In genomic region chr7:19116121-19117080, GRCh38 we compare ENCODE assay signal across 7 cellular contexts. TPM values are rescaled to one million over a fixed set of nuclear protein-coding genes. Genes with fewer than 3 reads are reported as not detected.
DNase-seq lines count a peak whose midpoint lies in the region; ATAC-seq and FAIRE-seq lines count a peak whose summit lies in the region.

No MANE protein-coding gene starts in this region.

- no peaks in the 10 kb centered on the region for H3K9me3 Mint-ChIP-seq in activated T-cell treated with anti-CD3 and anti-CD28 coated beads, Interleukin-2, amount 50 U/mL, for 72 hours

- H3K4me3 ChIP-seq in small intestine (ENCODE audit: low read depth in 1 of 2, low read length in 2 of 2) = peak overlapping the region; percentile 10 to 53

- H3K27me3 Mint-ChIP-seq in activated T-cell treated with anti-CD3 and anti-CD28 coated beads, Interleukin-2, amount 50 U/mL, for 72 hours (ENCODE audit: low read depth) = peaks cover 66% of the 10 kb centered on the region

- peaks cover 4 to 44% of the 10 kb centered on the region in 2 donors for H3K27me3 ChIP-seq in small intestine (ENCODE audit: control insufficient read depth in 2 of 2, insufficient read depth in 2 of 2, low read length in 2 of 2)

- no peak overlapping the region for H3K27ac Mint-ChIP-seq in activated T-cell treated with anti-CD3 and anti-CD28 coated beads, Interleukin-2, amount 50 U/mL, for 72 hours

- peaks cover 6% of the 10 kb centered on the region for H3K4me1 Mint-ChIP-seq in activated T-cell treated with anti-CD3 and anti-CD28 coated beads, Interleukin-2, amount 50 U/mL, for 72 hours (ENCODE audit: low read depth)

- DNase-seq in HuH-7.5 (ENCODE audit: low spot score) (peak; percentile 41), hepatic stellate cell (ENCODE audit: low spot score) (peak; percentile 54), small intestine (no peak), dedifferentiated amniotic fluid mesenchymal stem cell (ENCODE audit: extremely low spot score) (no peak)
- DNase-seq in activated T-cell treated with anti-CD3 and anti-CD28 coated beads, Interleukin-2, amount 50 U/mL, for 72 hours = no peak
- no peak for DNase-seq in stimulated activated CD4-positive, alpha-beta T cell treated with anti-CD3 and anti-CD28 coated beads, Interleukin-4, amount 100 ng/mL, for 4 hours

- no peaks in the 10 kb centered on the region for H3K36me3 ChIP-seq in small intestine (ENCODE audit: control insufficient read depth in 2 of 2, insufficient read depth in 2 of 2, low read length in 2 of 2)

- no peaks in the 10 kb centered on the region for H3K9me3 ChIP-seq in small intestine (ENCODE audit: control insufficient read depth, low read depth)

- peak overlapping the region; percentile 74 to 76 for H3K4me3 Mint-ChIP-seq in activated T-cell treated with anti-CD3 and anti-CD28 coated beads, Interleukin-2, amount 50 U/mL, for 72 hours

- 2 to 7% (median 6%) methylated on average over 48 to 69 of the region's 69 CpGs for WGBS in small intestine, 3 donors

- no peaks in the 10 kb centered on the region for H3K4me1 ChIP-seq in small intestine (ENCODE audit: control insufficient read depth in 2 of 2, insufficient read depth in 1 of 2, low read depth in 1 of 2, low read length in 1 of 2)

- FAIRE-seq in small intestine (lab: Jason Lieb, UNC) = no peak

- H3K36me3 Mint-ChIP-seq in activated T-cell treated with anti-CD3 and anti-CD28 coated beads, Interleukin-2, amount 50 U/mL, for 72 hours (ENCODE audit: insufficient read depth in 2 of 2) = peaks cover 2 to 3% of the 10 kb centered on the region in 2 donors

- H3K27ac ChIP-seq in small intestine (ENCODE audit: low read depth in 1 of 2, low read length in 1 of 2) = no peak overlapping the region

- ATAC-seq in GM18868 (IDR thresholded peaks at IDR 0.05; ENCODE audit: unreplicated experiment) = peak; percentile 32
- ATAC-seq in activated T-cell treated with anti-CD3 and anti-CD28 coated beads, Interleukin-2, amount 50 U/mL, for 72 hours (replicated peaks in 1 of 2) = peak; percentile 23 to 46

RNA-seq across cellular contexts. Expression of gene TWIST1, which starts 1.0 kb away (rescaled TPM):
- 1 to 10 TPM in 1 of 2 donors, under 1 TPM in 1; 0.48 to 6.5 TPM for total RNA-seq in activated T-cell treated with anti-CD3 and anti-CD28 coated beads, Interleukin-2, amount 50 U/mL, for 72 hours
- polyA plus RNA-seq in small intestine = under 1 TPM in 1 of 3 donors, not detected in 2; 0.36 TPM

RNA-seq across cellular contexts. Expression of gene FERD3L, which starts 28.8 kb away (rescaled TPM):
- not detected for total RNA-seq in activated T-cell treated with anti-CD3 and anti-CD28 coated beads, Interleukin-2, amount 50 U/mL, for 72 hours
- not detected for polyA plus RNA-seq in small intestine

Comparison
In these comparisons a context has a peak if more than half of its experiments do, and no peak if none do; other contexts are left out.
1. DNase-seq: peak in HuH-7.5 (single experiment) and hepatic stellate cell (single experiment); none in activated T-cell treated with anti-CD3 and anti-CD28 coated beads, Interleukin-2, amount 50 U/mL, for 72 hours (0 of 2), small intestine (single experiment), stimulated activated CD4-positive, alpha-beta T cell treated with anti-CD3 and anti-CD28 coated beads, Interleukin-4, amount 100 ng/mL, for 4 hours (0 of 2) and dedifferentiated amniotic fluid mesenchymal stem cell (single experiment).